ENCODE assay signal across 9 cellular contexts in genomic region chr2:171893196-171893823, GRCh38. TPM values are rescaled to one million over a fixed set of nuclear protein-coding genes. Genes with fewer than 3 reads are reported as not detected.
A peak's percentile ranks its signal among the peaks of the same experiment; 100 is the strongest.
DNase-seq lines count a peak whose midpoint lies in the region; ATAC-seq, FAIRE-seq and TF ChIP-seq lines count a peak whose summit lies in the region.
"Had no signal": no experiment of that assay in that cellular context is flagged by ENCODE, and none has a peak within 500 bp of the region (broad histone marks: within the 10 kb centered on the region; RNA-seq: fewer than 3 reads in every experiment).

No MANE protein-coding gene starts in this region.

- H3K4me3 Mint-ChIP-seq in activated CD8-positive, alpha-beta memory T cell treated with anti-CD3 and anti-CD28 coated beads, Interleukin-2, amount 10 ng/mL, durations not matched to agents 7 days and 5 days, result peak overlapping the region; percentile 97

- CTCF ChIA-PET in activated CD8-positive, alpha-beta memory T cell treated with anti-CD3 and anti-CD28 coated beads, Interleukin-2, amount 10 ng/mL, durations not matched to agents 7 days and 5 days (lab: Charles Lee), result interaction anchor here (0.9 to 2.3 kb wide), 4 partner anchors 29 to 205 kb away, joined by 3 to 15 read pairs (median 3); partner anchors contain the start of gene HAT1

- TF ChIP-seq CTCF in RWPE2 (IDR thresholded peaks at IDR 0.05; ENCODE audit: poor library complexity, severe bottlenecking) (no peak), fibroblast of lung (conservative IDR thresholded peaks at IDR 0.05 in 1 of 2, IDR thresholded peaks at IDR 0.05 in 1 of 2; ENCODE audit: low read depth in 1 of 2, low read length in 2 of 2) (no peak), pancreas (IDR thresholded peaks at IDR 0.05) (no peak)

- H3K36me3 Mint-ChIP-seq in activated CD8-positive, alpha-beta memory T cell treated with anti-CD3 and anti-CD28 coated beads, Interleukin-2, amount 10 ng/mL, durations not matched to agents 7 days and 5 days, result peaks cover 26% of the 10 kb centered on the region

- H3K4me2 ChIP-seq in fibroblast of lung (ENCODE audit: extremely low read depth, insufficient read depth, low read length), result peak overlapping the region; percentile 99

- H2AFZ ChIP-seq in fibroblast of lung (ENCODE audit: low read length), result peak overlapping the region; percentile 82

- intact Hi-C loops in pancreas (cut with DNase I), result no loop called here

- H4K20me1 ChIP-seq in fibroblast of lung (ENCODE audit: control insufficient read depth, extremely low read depth, insufficient read depth, low read length), result no peaks in the 10 kb centered on the region

- peaks cover 7% of the 10 kb centered on the region for H3K27me3 Mint-ChIP-seq in activated CD8-positive, alpha-beta memory T cell treated with anti-CD3 and anti-CD28 coated beads, Interleukin-2, amount 10 ng/mL, durations not matched to agents 7 days and 5 days

- H3K9me3 Mint-ChIP-seq in activated CD8-positive, alpha-beta memory T cell treated with anti-CD3 and anti-CD28 coated beads, Interleukin-2, amount 10 ng/mL, durations not matched to agents 7 days and 5 days (ENCODE audit: low read depth), result no peaks in the 10 kb centered on the region

- ATAC-seq in activated CD8-positive, alpha-beta memory T cell treated with anti-CD3 and anti-CD28 coated beads, Interleukin-2, amount 10 ng/mL, durations not matched to agents 7 days and 5 days, result no peak
- ATAC-seq in RWPE2 (ENCODE audit: low read depth) (no peak; the same call in 2 of the 3 replicates), pancreas (peak; percentile 17 to 76 (median 60))

- peaks cover 37% of the 10 kb centered on the region for H3K4me1 Mint-ChIP-seq in activated CD8-positive, alpha-beta memory T cell treated with anti-CD3 and anti-CD28 coated beads, Interleukin-2, amount 10 ng/mL, durations not matched to agents 7 days and 5 days

- no peak for DNase-seq in activated CD8-positive, alpha-beta memory T cell treated with anti-CD3 and anti-CD28 coated beads, Interleukin-2, amount 10 ng/mL, durations not matched to agents 7 days and 5 days
- DNase-seq in activated CD8-positive, alpha-beta memory T cell treated with anti-CD3 and anti-CD28 coated beads for 24 hours, result no peak
- DNase-seq in RWPE2 (ENCODE audit: low spot score) (no peak), fibroblast of lung (ENCODE audit: low read depth in 2 of 2) (peak in 1 of 2 donors; percentile 25), pancreas (no peak), CD1c-positive myeloid dendritic cell (ENCODE audit: extremely low spot score) (no peak), foreskin melanocyte (no peak), occipital lobe (lab: John Stamatoyannopoulos, UW) (no peak)

- peaks cover 28% of the 10 kb centered on the region for H3K36me3 ChIP-seq in RWPE2 (ENCODE audit: low read depth)
- no peaks in the 10 kb centered on the region for H3K36me3 ChIP-seq in fibroblast of lung (ENCODE audit: control insufficient read depth, insufficient read depth, low read length)
- H3K36me3 ChIP-seq in pancreas, result no peaks in the 10 kb centered on the region

- WGBS in pancreas, 2 donors, result 6 to 8% methylated on average over 7 of the region's 7 CpGs

- H3K9ac ChIP-seq in fibroblast of lung (ENCODE audit: insufficient read depth, low read length), result no peak overlapping the region

- no peaks in the 10 kb centered on the region for H3K27me3 ChIP-seq in RWPE2 (ENCODE audit: insufficient read depth, poor library complexity, severe bottlenecking)
- no peaks in the 10 kb centered on the region for H3K27me3 ChIP-seq in fibroblast of lung (ENCODE audit: control insufficient read depth, insufficient read depth, low read length)
- no peaks in the 10 kb centered on the region for H3K27me3 ChIP-seq in pancreas

- no peak for FAIRE-seq in pancreas (lab: Jason Lieb, UNC)
- FAIRE-seq: colon had no signal

- H3K4me3 ChIP-seq in RWPE2 (ENCODE audit: severe bottlenecking) (peak overlapping the region; percentile 68), fibroblast of lung (replicated peaks in 1 of 4; ENCODE audit: control extremely low read depth in 1 of 4, insufficient read depth in 1 of 4, low read depth in 3 of 4, low read length in 4 of 4) (peak overlapping the region; percentile 76 to 99 (median 90)), pancreas (peak overlapping the region; percentile 51 to 76 (median 61))

- H3K9me3 ChIP-seq in RWPE2 (ENCODE audit: severe bottlenecking), result no peaks in the 10 kb centered on the region
- no peaks in the 10 kb centered on the region for H3K9me3 ChIP-seq in fibroblast of lung (ENCODE audit: control insufficient read depth, insufficient read depth, low read depth, low read length)
- H3K9me3 ChIP-seq in pancreas, result no peaks in the 10 kb centered on the region

- peak overlapping the region; percentile 94 for H3K27ac Mint-ChIP-seq in activated CD8-positive, alpha-beta memory T cell treated with anti-CD3 and anti-CD28 coated beads, Interleukin-2, amount 10 ng/mL, durations not matched to agents 7 days and 5 days

- H3K4me1 ChIP-seq in RWPE2 (ENCODE audit: insufficient read depth, poor library complexity, severe bottlenecking), result peaks cover 13% of the 10 kb centered on the region
- no peaks in the 10 kb centered on the region for H3K4me1 ChIP-seq in fibroblast of lung (ENCODE audit: control insufficient read depth, extremely low read depth, insufficient read depth, low read length)
- H3K4me1 ChIP-seq in pancreas, result peaks cover 5 to 18% (median 15%) of the 10 kb centered on the region in 3 donors

- H3K27ac ChIP-seq in RWPE2 (ENCODE audit: poor library complexity, severe bottlenecking), result peak overlapping the region; percentile 16
- H3K27ac ChIP-seq in fibroblast of lung (ENCODE audit: insufficient read depth, low read length), result peak overlapping the region; percentile 79
- H3K27ac ChIP-seq in pancreas, result no peak overlapping the region

- H3K79me2 ChIP-seq in fibroblast of lung (ENCODE audit: control insufficient read depth, insufficient read depth, low read length), result peaks cover 4% of the 10 kb centered on the region

RNA-seq across cellular contexts. Expression of gene SLC25A12, which starts 0.7 kb away (rescaled TPM):
- total RNA-seq in activated CD8-positive, alpha-beta memory T cell treated with anti-CD3 and anti-CD28 coated beads, Interleukin-2, amount 10 ng/mL, durations not matched to agents 7 days and 5 days, result 10 to 100 TPM; 28.9 to 31.3 TPM
- total RNA-seq in fibroblast of lung (16.9 and 21.5 TPM in 2 replicates), pancreas (1 to 10 TPM; 1.7 to 4.3 (median 3.0) TPM), occipital lobe (82.7 TPM)
- polyA plus RNA-seq in fibroblast of lung (25.9 and 26.7 TPM in 2 replicates), pancreas (1 to 10 TPM; 2.8 to 8.9 TPM)
- polyA plus RNA-seq in fibroblast of lung (2012), result 13.9 and 15.6 TPM in 2 replicates
- polyA minus RNA-seq in fibroblast of lung (ENCODE audit: low replicate concordance), result 6.8 and 11.0 TPM in 2 replicates

RNA-seq across cellular contexts. Expression of gene HAT1, which starts 29.0 kb away (rescaled TPM):
- total RNA-seq in activated CD8-positive, alpha-beta memory T cell treated with anti-CD3 and anti-CD28 coated beads, Interleukin-2, amount 10 ng/mL, durations not matched to agents 7 days and 5 days, result 10 to 100 TPM; 60.2 to 70.9 TPM
- total RNA-seq in fibroblast of lung (23.0 and 25.9 TPM in 2 replicates), pancreas (10 to 100 TPM; 13.5 to 19.0 (median 16.2) TPM), occipital lobe (62.1 TPM)
- polyA plus RNA-seq in fibroblast of lung (57.7 and 84.9 TPM in 2 replicates), pancreas (10 to 100 TPM in 1 of 2 donors, 1 to 10 TPM in 1; 7.8 to 20.1 TPM)
- polyA plus RNA-seq in fibroblast of lung (2012), result 32.9 and 52.3 TPM in 2 replicates
- polyA minus RNA-seq in fibroblast of lung (ENCODE audit: low replicate concordance), result 1.0 and 2.7 TPM in 2 replicates

Comparison
In these comparisons a context has a peak if more than half of its experiments do, and no peak if none do; other contexts are left out.
1. ATAC-seq: peak in pancreas (4 of 4); none in activated CD8-positive, alpha-beta memory T cell treated with anti-CD3 and anti-CD28 coated beads, Interleukin-2, amount 10 ng/mL, durations not matched to agents 7 days and 5 days (single experiment) and RWPE2 (single experiment).
2. H3K27ac ChIP-seq: peak in RWPE2 (single experiment) and fibroblast of lung (single experiment); none in pancreas (0 of 4).
3. Peak in every context shown above with its lines, with median percentiles within 50 percentile points of each other: H3K4me3 ChIP-seq.